ENCODE assay signal across 1 cellular context in genomic region chr2:9334722-9335121, GRCh38.
TF ChIP-seq lines count a peak whose summit lies in the region.

No MANE protein-coding gene starts in this region.

TF ChIP-seq in IMR-90, 13 proteins besides CTCF, POLR2A, EP300 and RAD21 (continued from another document):
- TF ChIP-seq USF2 (IDR thresholded peaks at IDR 0.05; ENCODE audit: low read depth, low read length) (no peak), SMC3 (IDR thresholded peaks at IDR 0.05; ENCODE audit: low read depth, low read length) (no peak), FOS (IDR thresholded peaks at IDR 0.05; ENCODE audit: low read depth, low read length) (no peak), NFE2L2 (IDR thresholded peaks at IDR 0.05; ENCODE audit: low read depth, low read length) (no peak), ELK1 (IDR thresholded peaks at IDR 0.05; ENCODE audit: borderline replicate concordance, low read depth, low read length) (no peak), MAZ (IDR thresholded peaks at IDR 0.05; ENCODE audit: borderline replicate concordance, low read depth, low read length) (no peak), CEBPB (IDR thresholded peaks at IDR 0.05; ENCODE audit: low read depth, low read length) (no peak)
